In the genomic region with DNA sequence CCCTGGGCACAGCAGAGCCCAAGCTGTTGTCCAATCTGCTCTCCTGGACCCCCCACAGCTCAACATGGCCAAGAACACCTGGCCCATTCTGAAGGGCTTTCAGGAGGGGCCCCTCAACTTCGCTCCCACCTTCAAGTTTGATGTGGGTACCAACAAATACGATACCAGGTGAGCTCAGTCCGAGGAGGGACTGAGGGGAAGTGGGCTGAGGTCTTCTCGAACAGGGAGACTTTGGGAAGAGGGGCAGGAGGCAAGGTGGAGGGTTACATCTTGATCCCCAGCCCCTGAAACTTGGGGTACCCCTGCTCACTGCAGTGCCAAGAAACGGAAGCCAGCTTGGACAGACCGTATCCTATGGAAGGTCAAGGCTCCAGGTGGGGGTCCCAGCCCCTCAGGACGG, we compare ENCODE assay signal across 22 cellular contexts. TPM values are rescaled to one million over a fixed set of nuclear protein-coding genes. Genes with fewer than 3 reads are reported as not detected.
DNase-seq lines count a peak whose midpoint lies in the region; ATAC-seq, FAIRE-seq and TF ChIP-seq lines count a peak whose summit lies in the region.
"Had no signal": no experiment of that assay in that cellular context is flagged by ENCODE, and none has a peak within 500 bp of the region (broad histone marks: within the 10 kb centered on the region; RNA-seq: fewer than 3 reads in every experiment).

No MANE protein-coding gene starts in this region.

- no peak for TF ChIP-seq POLR2A in GM12892 (IDR thresholded peaks at IDR 0.05; ENCODE audit: low read depth, low read length)
- TF ChIP-seq POLR2A in H1 (IDR thresholded peaks at IDR 0.05; ENCODE audit: control extremely low read depth in 1 of 2, low read depth in 2 of 2, low read length in 2 of 2) = no peak
- TF ChIP-seq POLR2A in spleen (IDR thresholded peaks at IDR 0.05) = no peak

- 79% methylated on average over 7 of the region's 7 CpGs; no CpG with 5 or more reads in 1 of the 2 experiments for WGBS in H1 (ENCODE audit: extremely low coverage in 1 of 2, insufficient coverage in 1 of 2, insufficient read length in 1 of 2, insufficient replicate concordance in 2 of 2, low coverage in 1 of 2, low lambda C conversion rate in 2 of 2, missing lambda C conversion rate in 1 of 2), 2 experiments
- 84 to 94% (median 86%) methylated on average over 5 to 7 of the region's 7 CpGs for WGBS in spleen, 5 donors

- H3K4me3 ChIP-seq in OCI-LY3 (ENCODE audit: low read length) = no peak overlapping the region
- no peak overlapping the region for H3K4me3 ChIP-seq in H1 (ENCODE audit: extremely low read depth in 1 of 4, insufficient read depth in 2 of 4, low read depth in 3 of 4, low read length in 4 of 4)
- no peak overlapping the region for H3K4me3 ChIP-seq in spleen
- H3K4me3 ChIP-seq: BLaER1 treated with 17β-estradiol and CSF1 and Interleukin-3, amounts not matched to agents 10 nM and 100 nM; GM23248; SJSA1 had no signal

- no peak for ATAC-seq in HG03432 (IDR thresholded peaks at IDR 0.05; ENCODE audit: unreplicated experiment)
- no peak for ATAC-seq in activated CD8-positive, alpha-beta memory T cell treated with anti-CD3 and anti-CD28 coated beads, Interleukin-2, amount 10 ng/mL, durations not matched to agents 7 days and 5 days
- ATAC-seq: CD8-positive, alpha-beta T cell; Right ventricle myocardium inferior had no signal

- intact Hi-C loops in spleen (cut with DNase I; ENCODE audit: low total_unique reads) = no loop called here

- H3K9ac ChIP-seq in OCI-LY3 (ENCODE audit: low read length) = no peak overlapping the region
- H3K9ac ChIP-seq in H1 (replicated peaks in 1 of 4; ENCODE audit: extremely low read depth in 1 of 4, low read depth in 3 of 4, low read length in 3 of 4) = no peak overlapping the region; a peak in 1 of 7 replicates
- H3K9ac ChIP-seq: BLaER1 treated with 17β-estradiol and CSF1 and Interleukin-3, amounts not matched to agents 10 nM and 100 nM; GM23248 had no signal

- H3K4me1 ChIP-seq in OCI-LY3 (ENCODE audit: low read length) (peaks cover 6% of the 10 kb centered on the region; the same call in 1 of the 2 replicates), H1 (replicated peaks in 1 of 4; ENCODE audit: control insufficient read depth in 3 of 4, insufficient read depth in 4 of 4, low read length in 3 of 4) (peaks cover 0 to 21% (median 7%) of the 10 kb centered on the region in 4 experiments; a peak in 6 of 7 replicates), spleen (peaks cover 0 to 8% (median 3%) of the 10 kb centered on the region in 6 donors)
- H3K4me1 ChIP-seq: SJSA1 had no signal

- no peaks in the 10 kb centered on the region for H3K27me3 Mint-ChIP-seq in activated CD8-positive, alpha-beta memory T cell treated with anti-CD3 and anti-CD28 coated beads, Interleukin-2, amount 10 ng/mL, durations not matched to agents 7 days and 5 days

- no peak overlapping the region for H3K18ac ChIP-seq in H1 (ENCODE audit: extremely low read depth, low read length)

- no peak overlapping the region for H3K56ac ChIP-seq in H1 (replicated peaks; ENCODE audit: insufficient read length, low read depth, low read length)

- TF ChIP-seq CTCF in OCI-LY3 (IDR thresholded peaks at IDR 0.05; ENCODE audit: low read depth, low read length) = no peak
- TF ChIP-seq CTCF in H1 (IDR thresholded peaks at IDR 0.05; ENCODE audit: control extremely low read depth in 1 of 3, insufficient read depth in 1 of 3, low read depth in 1 of 3, low read length in 3 of 3) = no peak
- TF ChIP-seq CTCF in spleen (IDR thresholded peaks at IDR 0.05 in 8 of 11, conservative IDR thresholded peaks at IDR 0.05 in 3 of 11) = no peak

- H3K27me3 ChIP-seq in OCI-LY3 (ENCODE audit: low read depth, low read length) (no peaks in the 10 kb centered on the region), H1 (replicated peaks in 1 of 4; ENCODE audit: control insufficient read depth in 3 of 4, extremely low read depth in 1 of 4, insufficient read depth in 3 of 4, low read length in 3 of 4) (no peaks in the 10 kb centered on the region), spleen (replicated peaks in 1 of 7) (peaks cover 0 to 20% (median 0%) of the 10 kb centered on the region in 7 donors)
- H3K27me3 ChIP-seq: BLaER1 treated with 17β-estradiol and CSF1 and Interleukin-3, amounts not matched to agents 10 nM and 100 nM; SJSA1 had no signal

- no peaks in the 10 kb centered on the region; the same call in 1 of the 2 replicates for H3K23me2 ChIP-seq in H1 (ENCODE audit: low read depth, low read length)

- no peaks in the 10 kb centered on the region for H3K79me1 ChIP-seq in H1 (ENCODE audit: low read depth, low read length)

- no peaks in the 10 kb centered on the region for H3K4me1 Mint-ChIP-seq in activated CD8-positive, alpha-beta memory T cell treated with anti-CD3 and anti-CD28 coated beads, Interleukin-2, amount 10 ng/mL, durations not matched to agents 7 days and 5 days

- FAIRE-seq in GM12892 (lab: Jason Lieb, UNC) (no peak), H1 (lab: Jason Lieb, UNC) (no peak)
- FAIRE-seq: GM18507 had no signal

- CTCF ChIA-PET in H1 (lab: Charles Lee; ENCODE audit: partially characterized antibody) = interaction anchor here (0.8 to 2.7 kb wide), 9 partner anchors 8 to 237 kb away, joined by 3 to 23 read pairs (median 4); a partner anchor contains a TSS
- CTCF ChIA-PET in activated CD8-positive, alpha-beta memory T cell treated with anti-CD3 and anti-CD28 coated beads, Interleukin-2, amount 10 ng/mL, durations not matched to agents 7 days and 5 days (lab: Charles Lee) = interaction anchor here (0.6 to 1.7 kb wide), 2 partner anchors 20 to 27 kb away, joined by 3 to 5 read pairs; a partner anchor contains a TSS

- peak overlapping the region; percentile 11 for H4K91ac ChIP-seq in H1 (replicated peaks; ENCODE audit: insufficient read length, low read length)

- H2AFZ ChIP-seq in OCI-LY3 (ENCODE audit: low read depth, low read length) = peak overlapping the region; percentile 68; the same call in 1 of the 2 replicates
- no peak overlapping the region for H2AFZ ChIP-seq in H1 (ENCODE audit: low read length)
- H2AFZ ChIP-seq: GM23248 had no signal

- no peak overlapping the region for H2BK5ac ChIP-seq in H1 (ENCODE audit: low read depth, low read length)

- no peak for TF ChIP-seq RAD21 in H1 (IDR thresholded peaks at IDR 0.05 in 1 of 2, conservative IDR thresholded peaks at IDR 0.05 in 1 of 2; ENCODE audit: low read depth in 2 of 2, low read length in 2 of 2)

- H3K36me3 ChIP-seq in OCI-LY3 (replicated peaks; ENCODE audit: low read depth, low read length) = no peaks in the 10 kb centered on the region
- H3K36me3 ChIP-seq in H1 (ENCODE audit: control insufficient read depth in 2 of 4, insufficient read depth in 4 of 4, low read length in 3 of 4) = peaks cover 0 to 2% (median under 1%) of the 10 kb centered on the region in 4 experiments; a peak in 2 of 8 replicates
- no peaks in the 10 kb centered on the region for H3K36me3 ChIP-seq in spleen
- H3K36me3 ChIP-seq: BLaER1 treated with 17β-estradiol and CSF1 and Interleukin-3, amounts not matched to agents 10 nM and 100 nM; SJSA1 had no signal

- no peak overlapping the region for H2BK20ac ChIP-seq in H1 (ENCODE audit: low read length)

- H2AK5ac ChIP-seq in H1 (ENCODE audit: low read depth, low read length) = no peak overlapping the region

- peak overlapping the region; percentile 35; the same call in 1 of the 2 replicates for H3K4me2 ChIP-seq in OCI-LY3 (ENCODE audit: low read length)
- H3K4me2 ChIP-seq in H1 (ENCODE audit: insufficient read depth in 1 of 2, low read depth in 2 of 2, low read length in 2 of 2) = peak overlapping the region in 1 of 2 experiments; percentile 57; a peak in 1 of 4 replicates
- H3K4me2 ChIP-seq: BLaER1 treated with 17β-estradiol and CSF1 and Interleukin-3, amounts not matched to agents 10 nM and 100 nM had no signal

- H3K4me3 Mint-ChIP-seq in activated CD8-positive, alpha-beta memory T cell treated with anti-CD3 and anti-CD28 coated beads, Interleukin-2, amount 10 ng/mL, durations not matched to agents 7 days and 5 days = no peak overlapping the region
- H3K4me3 Mint-ChIP-seq: CD8-positive, alpha-beta T cell; T-helper 1 cell treated with Interleukin-12 subunit alpha and Interleukin-12 subunit beta and Interleukin-4 antibody, amounts not matched to agents 30 μg/mL and 1 μg/mL, for 36 hours had no signal

- H4K8ac ChIP-seq in H1 (ENCODE audit: extremely low read depth, insufficient read depth, low read length) = no peak overlapping the region

- H3K4ac ChIP-seq in H1 (replicated peaks; ENCODE audit: insufficient read length, low read depth, low read length) = no peak overlapping the region

- H4K20me1 ChIP-seq in OCI-LY3 (ENCODE audit: insufficient read depth, low read length) (no peaks in the 10 kb centered on the region), H1 (replicated peaks in 1 of 2; ENCODE audit: control insufficient read depth in 1 of 2, insufficient read depth in 2 of 2, low read length in 2 of 2) (peaks cover 0 to 2% of the 10 kb centered on the region in 2 experiments)
- H4K20me1 ChIP-seq: BLaER1 treated with 17β-estradiol and CSF1 and Interleukin-3, amounts not matched to agents 10 nM and 100 nM had no signal

- no peak overlapping the region for H2BK12ac ChIP-seq in H1 (ENCODE audit: low read depth, low read length)

- H4K5ac ChIP-seq in H1 (ENCODE audit: insufficient read length, low read depth, low read length) = no peak overlapping the region

- no peak overlapping the region for H2BK120ac ChIP-seq in H1 (replicated peaks; ENCODE audit: low read depth, low read length)

- H3K36me3 Mint-ChIP-seq in activated CD8-positive, alpha-beta memory T cell treated with anti-CD3 and anti-CD28 coated beads, Interleukin-2, amount 10 ng/mL, durations not matched to agents 7 days and 5 days = no peaks in the 10 kb centered on the region
- H3K36me3 Mint-ChIP-seq: CD8-positive, alpha-beta T cell had no signal

- POLR2A ChIA-PET in H1 (lab: Charles Lee; ENCODE audit: partially characterized antibody) = interaction anchor here (0.6 to 1.5 kb wide), 7 partner anchors 12 to 47 kb away, joined by 3 to 4 read pairs (median 3); a partner anchor contains a TSS

- H3K79me2 ChIP-seq in OCI-LY3 (ENCODE audit: low read length) = no peaks in the 10 kb centered on the region
- H3K79me2 ChIP-seq in H1 (ENCODE audit: control insufficient read depth in 1 of 2, insufficient read depth in 2 of 2, low read length in 2 of 2) = no peaks in the 10 kb centered on the region

- H3K14ac ChIP-seq in H1 (ENCODE audit: insufficient read length) = no peak overlapping the region

- peak; percentile 5 for DNase-seq in GM12892 (ENCODE audit: insufficient read length)
- no peak for DNase-seq in H1 (ENCODE audit: low read depth in 1 of 2, low spot score in 2 of 2)
- peak; percentile 36 for DNase-seq in spleen
- no peak for DNase-seq in HCEC 1CT
- DNase-seq in activated CD8-positive, alpha-beta memory T cell treated with anti-CD3 and anti-CD28 coated beads, Interleukin-2, amount 10 ng/mL, durations not matched to agents 7 days and 5 days = no peak
- DNase-seq in pons (ENCODE audit: low spot score) = no peak
- DNase-seq: CD8-positive, alpha-beta T cell; DND-41; NCI-H1092; NCI-H146; NCI-H2029; NCI-H345; NCI-H774; NK-92 treated with Interleukin-12 subunit alpha and Interleukin-12 subunit beta, amount 100 ng/mL, for 24 hours had no signal

- H3K27ac ChIP-seq in OCI-LY3 (ENCODE audit: low read length) = no peak overlapping the region
- H3K27ac ChIP-seq in H1 (ENCODE audit: low read depth, low read length) = no peak overlapping the region
- no peak overlapping the region for H3K27ac ChIP-seq in spleen
- H3K27ac ChIP-seq: BLaER1 treated with 17β-estradiol and CSF1 and Interleukin-3, amounts not matched to agents 10 nM and 100 nM; GM23248; SJSA1 had no signal

- H3K9me3 ChIP-seq in OCI-LY3 (ENCODE audit: insufficient read depth, low read length) = no peaks in the 10 kb centered on the region
- H3K9me3 ChIP-seq in H1 (ENCODE audit: insufficient read depth in 2 of 2, low read depth in 1 of 2, low read length in 1 of 2) = no peaks in the 10 kb centered on the region
- H3K9me3 ChIP-seq in spleen = no peaks in the 10 kb centered on the region
- H3K9me3 ChIP-seq: BLaER1 treated with 17β-estradiol and CSF1 and Interleukin-3, amounts not matched to agents 10 nM and 100 nM; SJSA1 had no signal

- H2BK15ac ChIP-seq in H1 (ENCODE audit: low read length) = peak overlapping the region; percentile 22; the same call in 1 of the 2 replicates

- H3K23ac ChIP-seq in H1 (ENCODE audit: insufficient read length) = no peak overlapping the region

- no peak for TF ChIP-seq EP300 in H1 (IDR thresholded peaks at IDR 0.05; ENCODE audit: borderline replicate concordance in 1 of 2, low read depth in 2 of 2, low read length in 2 of 2)

- H3K27ac Mint-ChIP-seq in activated CD8-positive, alpha-beta memory T cell treated with anti-CD3 and anti-CD28 coated beads, Interleukin-2, amount 10 ng/mL, durations not matched to agents 7 days and 5 days = no peak overlapping the region
- H3K27ac Mint-ChIP-seq: CD8-positive, alpha-beta T cell; T-helper 1 cell treated with Interleukin-12 subunit alpha and Interleukin-12 subunit beta and Interleukin-4 antibody, amounts not matched to agents 30 μg/mL and 1 μg/mL, for 36 hours had no signal

- no peaks in the 10 kb centered on the region for H3K9me3 Mint-ChIP-seq in activated CD8-positive, alpha-beta memory T cell treated with anti-CD3 and anti-CD28 coated beads, Interleukin-2, amount 10 ng/mL, durations not matched to agents 7 days and 5 days (ENCODE audit: low read depth)
- H3K9me3 Mint-ChIP-seq: CD8-positive, alpha-beta T cell; T-helper 1 cell treated with Interleukin-12 subunit alpha and Interleukin-12 subunit beta and Interleukin-4 antibody, amounts not matched to agents 30 μg/mL and 1 μg/mL, for 36 hours had no signal

RNA-seq across cellular contexts. Expression of a gene that starts 5.4 kb away (rescaled TPM):
- polyA plus RNA-seq in GM12892 (2012; ENCODE audit: missing spikeins) = not detected
- 6.0 and 6.4 TPM in 2 replicates for total RNA-seq in H1 (2021; fragmentation: NEBNext Ultra II Directional; extraction: Animal tissue kit (Norgen Biotek cat#: 25700))
- polyA plus RNA-seq in H1 (2011; rRNA removed) (5.4 and 9.1 TPM in 2 replicates), spleen (under 1 TPM; 0.14 to 0.51 (median 0.33) TPM)
- 5.6 TPM for polyA plus RNA-seq in H1 (2011; cell fraction: cytosol; rRNA removed)
- polyA plus RNA-seq in H1 (2011; cell fraction: nucleus; rRNA removed) = 14.0 TPM
- polyA plus RNA-seq in H1 (2012, experiment 1 of 2) = 3.6 to 6.3 TPM (median 5.3 TPM) in 4 replicates
- polyA plus RNA-seq in H1 (2012, experiment 2 of 2) = 5.1 TPM
- 3.9 TPM for polyA plus RNA-seq in H1 (2013, experiment 1 of 2)
- 4.0 TPM for polyA plus RNA-seq in H1 (2013, experiment 2 of 2)
- 2.5 and 2.9 TPM in 2 replicates for polyA minus RNA-seq in H1 (2011; rRNA and poly(A)+ RNA removed)
- 3.7 TPM for polyA minus RNA-seq in H1 (2011; cell fraction: cytosol; rRNA and poly(A)+ RNA removed)
- 6.2 TPM for polyA minus RNA-seq in H1 (2011; cell fraction: nucleus; rRNA and poly(A)+ RNA removed)
- total RNA-seq in spleen = under 1 TPM in 5 of 7 donors, not detected in 2; 0.23 to 0.87 (median 0.60) TPM
- total RNA-seq in activated CD8-positive, alpha-beta memory T cell treated with anti-CD3 and anti-CD28 coated beads, Interleukin-2, amount 10 ng/mL, durations not matched to agents 7 days and 5 days = under 1 TPM in 1 of 2 experiments, not detected in 1; 0.14 TPM
- total RNA-seq: GM23248 had no signal

RNA-seq across cellular contexts. Expression of a gene that starts 12.2 kb away (rescaled TPM):
- polyA plus RNA-seq in GM12892 (2012; ENCODE audit: missing spikeins) = not detected
- total RNA-seq in H1 (2021; fragmentation: NEBNext Ultra II Directional; extraction: Animal tissue kit (Norgen Biotek cat#: 25700)) = 25.9 and 26.8 TPM in 2 replicates
- polyA plus RNA-seq in H1 (2011; rRNA removed) (18.1 and 19.3 TPM in 2 replicates), spleen (not detected)
- 19.3 TPM for polyA plus RNA-seq in H1 (2011; cell fraction: cytosol; rRNA removed)
- 42.9 TPM for polyA plus RNA-seq in H1 (2011; cell fraction: nucleus; rRNA removed)
- 18.5 to 22.5 TPM (median 22.0 TPM) in 4 replicates for polyA plus RNA-seq in H1 (2012, experiment 1 of 2)
- polyA plus RNA-seq in H1 (2012, experiment 2 of 2) = 20.1 TPM
- polyA plus RNA-seq in H1 (2013, experiment 1 of 2) = 40.7 TPM
- 41.4 TPM for polyA plus RNA-seq in H1 (2013, experiment 2 of 2)
- 10.6 and 14.8 TPM in 2 replicates for polyA minus RNA-seq in H1 (2011; rRNA and poly(A)+ RNA removed)
- 9.8 TPM for polyA minus RNA-seq in H1 (2011; cell fraction: cytosol; rRNA and poly(A)+ RNA removed)
- polyA minus RNA-seq in H1 (2011; cell fraction: nucleus; rRNA and poly(A)+ RNA removed) = 12.2 TPM
- total RNA-seq in spleen = not detected
- not detected for total RNA-seq in activated CD8-positive, alpha-beta memory T cell treated with anti-CD3 and anti-CD28 coated beads, Interleukin-2, amount 10 ng/mL, durations not matched to agents 7 days and 5 days
- total RNA-seq: CD8-positive, alpha-beta T cell; GM23248; Right ventricle myocardium inferior; SJSA1 had no signal
- polyA plus RNA-seq: GM23248 had no signal

RNA-seq across cellular contexts. Expression of a gene that starts 20.8 kb away (rescaled TPM):
- polyA plus RNA-seq in GM12892 (2012; ENCODE audit: missing spikeins) = 4.0 TPM
- 21.8 and 22.7 TPM in 2 replicates for total RNA-seq in H1 (2021; fragmentation: NEBNext Ultra II Directional; extraction: Animal tissue kit (Norgen Biotek cat#: 25700))
- polyA plus RNA-seq in H1 (2011; rRNA removed) = 40.0 and 57.2 TPM in 2 replicates
- polyA plus RNA-seq in H1 (2011; cell fraction: cytosol; rRNA removed) = 33.4 TPM
- polyA plus RNA-seq in H1 (2011; cell fraction: nucleus; rRNA removed) = 32.8 TPM
- polyA plus RNA-seq in H1 (2012, experiment 1 of 2) = 9.6 to 22.1 TPM (median 16.4 TPM) in 4 replicates
- polyA plus RNA-seq in H1 (2012, experiment 2 of 2) = 28.2 TPM
- polyA plus RNA-seq in H1 (2013, experiment 1 of 2) = 50.7 TPM
- polyA plus RNA-seq in H1 (2013, experiment 2 of 2) = 50.7 TPM
- 5.5 and 5.7 TPM in 2 replicates for polyA minus RNA-seq in H1 (2011; rRNA and poly(A)+ RNA removed)
- 10.1 TPM for polyA minus RNA-seq in H1 (2011; cell fraction: cytosol; rRNA and poly(A)+ RNA removed)
- 13.7 TPM for polyA minus RNA-seq in H1 (2011; cell fraction: nucleus; rRNA and poly(A)+ RNA removed)
- total RNA-seq in spleen = 10 to 100 TPM; 47.0 to 74.4 (median 66.7) TPM
- polyA plus RNA-seq in spleen = 100 to 1,000 TPM; 119 to 151 (median 138) TPM
- total RNA-seq in activated CD8-positive, alpha-beta memory T cell treated with anti-CD3 and anti-CD28 coated beads, Interleukin-2, amount 10 ng/mL, durations not matched to agents 7 days and 5 days = 1 to 10 TPM in 1 of 2 experiments, under 1 TPM in 1; 0.49 to 1.5 TPM

RNA-seq across cellular contexts. Expression of a gene that starts 31.8 kb away (rescaled TPM):
- 19.1 TPM for polyA plus RNA-seq in GM12892 (2012; ENCODE audit: missing spikeins)
- total RNA-seq in H1 (2021; fragmentation: NEBNext Ultra II Directional; extraction: Animal tissue kit (Norgen Biotek cat#: 25700)) = 18.0 and 18.4 TPM in 2 replicates
- polyA plus RNA-seq in H1 (2011; rRNA removed) (19.4 and 19.9 TPM in 2 replicates), spleen (10 to 100 TPM; 12.4 to 19.3 (median 12.5) TPM)
- polyA plus RNA-seq in H1 (2011; cell fraction: cytosol; rRNA removed) = 20.5 TPM
- 15.8 TPM for polyA plus RNA-seq in H1 (2011; cell fraction: nucleus; rRNA removed)
- 18.2 to 19.9 TPM (median 18.8 TPM) in 4 replicates for polyA plus RNA-seq in H1 (2012, experiment 1 of 2)
- 20.9 TPM for polyA plus RNA-seq in H1 (2012, experiment 2 of 2)
- 13.1 TPM for polyA plus RNA-seq in H1 (2013, experiment 1 of 2)
- 12.9 TPM for polyA plus RNA-seq in H1 (2013, experiment 2 of 2)
- polyA minus RNA-seq in H1 (2011; rRNA and poly(A)+ RNA removed) = 21.1 and 25.8 TPM in 2 replicates
- polyA minus RNA-seq in H1 (2011; cell fraction: cytosol; rRNA and poly(A)+ RNA removed) = 10.2 TPM
- 6.7 TPM for polyA minus RNA-seq in H1 (2011; cell fraction: nucleus; rRNA and poly(A)+ RNA removed)
- total RNA-seq in spleen = 10 to 100 TPM; 22.6 to 28.5 (median 25.7) TPM
- 10 to 100 TPM; 15.8 to 20.7 TPM for total RNA-seq in activated CD8-positive, alpha-beta memory T cell treated with anti-CD3 and anti-CD28 coated beads, Interleukin-2, amount 10 ng/mL, durations not matched to agents 7 days and 5 days

RNA-seq across cellular contexts. Expression of a gene that starts 47.0 kb away (rescaled TPM):
- 4.5 TPM for polyA plus RNA-seq in GM12892 (2012; ENCODE audit: missing spikeins)
- total RNA-seq in H1 (2021; fragmentation: NEBNext Ultra II Directional; extraction: Animal tissue kit (Norgen Biotek cat#: 25700)) = 20.8 and 26.5 TPM in 2 replicates
- polyA plus RNA-seq in H1 (2011; rRNA removed) = 12.3 and 27.6 TPM in 2 replicates
- polyA plus RNA-seq in H1 (2011; cell fraction: cytosol; rRNA removed) = 9.2 TPM
- polyA plus RNA-seq in H1 (2011; cell fraction: nucleus; rRNA removed) = 31.0 TPM
- 6.7 to 15.9 TPM (median 13.8 TPM) in 4 replicates for polyA plus RNA-seq in H1 (2012, experiment 1 of 2)
- polyA plus RNA-seq in H1 (2012, experiment 2 of 2) = 8.5 TPM
- polyA plus RNA-seq in H1 (2013, experiment 1 of 2) = 17.8 TPM
- 16.7 TPM for polyA plus RNA-seq in H1 (2013, experiment 2 of 2)
- polyA minus RNA-seq in H1 (2011; rRNA and poly(A)+ RNA removed) = 4.6 and 9.1 TPM in 2 replicates
- 13.0 TPM for polyA minus RNA-seq in H1 (2011; cell fraction: cytosol; rRNA and poly(A)+ RNA removed)
- polyA minus RNA-seq in H1 (2011; cell fraction: nucleus; rRNA and poly(A)+ RNA removed) = 10.4 TPM
- 100 to 1,000 TPM; 124 to 230 (median 159) TPM for total RNA-seq in spleen
- 10 to 100 TPM; 21.2 to 88.9 (median 47.0) TPM for polyA plus RNA-seq in spleen
- 10 to 100 TPM; 35.6 to 51.2 TPM for total RNA-seq in activated CD8-positive, alpha-beta memory T cell treated with anti-CD3 and anti-CD28 coated beads, Interleukin-2, amount 10 ng/mL, durations not matched to agents 7 days and 5 days

Comparison
In these comparisons a context has a peak if more than half of its experiments do, and no peak if none do; other contexts are left out.
1. DNase-seq: peak in GM12892 (single experiment) and spleen (single experiment); none in H1 (0 of 2), HCEC 1CT (single experiment), activated CD8-positive, alpha-beta memory T cell treated with anti-CD3 and anti-CD28 coated beads, Interleukin-2, amount 10 ng/mL, durations not matched to agents 7 days and 5 days (single experiment) and pons (single experiment).
2. RNA of a gene that starts 12.2 kb away (total RNA-seq): 25.9 to 26.8 TPM in H1; not detected in spleen and not detected in activated CD8-positive, alpha-beta memory T cell treated with anti-CD3 and anti-CD28 coated beads, Interleukin-2, amount 10 ng/mL, durations not matched to agents 7 days and 5 days; every median in the first group is over 10 times any median in the second.